ENCODE assay signal across 12 cellular contexts in the genomic region with DNA sequence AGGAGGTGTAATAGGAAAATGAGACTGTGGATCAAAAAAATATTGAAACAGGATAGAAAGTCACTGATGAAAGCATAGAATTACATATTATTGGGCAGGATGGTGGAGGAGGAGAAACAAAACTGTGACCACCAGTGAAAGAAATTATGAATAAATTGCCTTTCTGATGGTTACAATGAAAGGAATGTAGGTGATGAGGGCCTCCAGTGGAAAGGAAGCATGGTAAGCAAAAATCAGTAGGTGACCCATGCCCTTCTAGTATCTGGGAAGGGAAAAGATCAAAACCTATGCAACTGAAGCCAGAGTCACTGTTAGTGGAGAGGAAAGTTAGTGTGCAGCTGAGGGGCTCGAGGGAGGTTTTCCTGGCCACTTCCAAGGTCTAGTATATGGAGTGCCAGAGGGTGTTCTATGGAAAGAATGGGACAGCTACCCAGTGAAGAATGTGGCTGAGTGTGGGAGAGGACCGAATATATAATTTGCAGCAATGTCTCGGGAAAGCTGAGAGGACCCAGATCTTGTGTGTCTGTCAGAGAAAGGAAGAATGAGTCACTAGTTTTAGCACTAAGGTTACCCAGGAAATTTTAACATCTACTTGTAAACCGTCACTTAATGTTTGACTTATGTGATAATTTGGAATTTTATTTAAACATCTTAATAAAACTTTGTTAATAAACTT.
DNase-seq lines count a peak whose midpoint lies in the region; ATAC-seq and TF ChIP-seq lines count a peak whose summit lies in the region.
"Had no signal": no experiment of that assay in that cellular context is flagged by ENCODE, and none has a peak within 500 bp of the region (broad histone marks: within the 10 kb centered on the region; RNA-seq: fewer than 3 reads in every experiment).

No MANE protein-coding gene starts in this region.

- no peaks in the 10 kb centered on the region for H3K9me3 Mint-ChIP-seq in activated CD4-positive, alpha-beta T cell treated with anti-CD3 and anti-CD28 coated beads for 36 hours (ENCODE audit: low read depth)
- no peaks in the 10 kb centered on the region for H3K9me3 Mint-ChIP-seq in stimulated activated effector memory CD8-positive, alpha-beta T cell treated with anti-CD3 and anti-CD28 coated beads, Interleukin-12 subunit alpha, Interleukin-12 subunit beta, amount 100 ng/mL, for 72 hours

- no peak overlapping the region for H3K27ac Mint-ChIP-seq in activated CD4-positive, alpha-beta T cell treated with anti-CD3 and anti-CD28 coated beads for 36 hours
- no peak overlapping the region for H3K27ac Mint-ChIP-seq in stimulated activated effector memory CD8-positive, alpha-beta T cell treated with anti-CD3 and anti-CD28 coated beads, Interleukin-12 subunit alpha, Interleukin-12 subunit beta, amount 100 ng/mL, for 72 hours

- intact Hi-C loops in activated CD4-positive, alpha-beta T cell treated with anti-CD3 and anti-CD28 coated beads for 36 hours (cut with DNase I, micrococcal nuclease), result no loop called here

- CTCF ChIA-PET in activated CD4-positive, alpha-beta T cell treated with anti-CD3 and anti-CD28 coated beads for 36 hours (lab: Charles Lee), result interaction anchor here (0.6 to 1.0 kb wide), 2 partner anchors 181 to 1439 kb away, joined by 3 to 4 read pairs; no protein-coding TSS in a partner anchor

- no peak for DNase-seq in activated CD4-positive, alpha-beta T cell treated with anti-CD3 and anti-CD28 coated beads for 36 hours
- DNase-seq in activated CD4-positive, alpha-beta T cell treated with anti-CD3 and anti-CD28 coated beads, Interleukin-2, amount 50 U/mL, for 48 hours, result no peak
- DNase-seq in RPMI7951 (ENCODE audit: low read depth) (peak; percentile 28), epithelial cell of esophagus (ENCODE audit: low read depth) (peak; percentile 80), DMS 273 (lab: John Stamatoyannopoulos, UW; ENCODE audit: unreplicated experiment) (no peak)
- no peak for DNase-seq in stimulated activated effector memory CD8-positive, alpha-beta T cell treated with anti-CD3 and anti-CD28 coated beads, Interleukin-12 subunit alpha, Interleukin-12 subunit beta, amount 100 ng/mL, for 72 hours (ENCODE audit: low spot score in 2 of 2)
- DNase-seq: erythroblast, NCI-H2171 treated with DMSO at 0.1 percent for 48 hours, retina, testis had no signal

- no peak for TF ChIP-seq CTCF in epithelial cell of esophagus (IDR thresholded peaks at IDR 0.05; ENCODE audit: insufficient read depth, low read depth, low read length, missing control alignments)

- H3K4me1 Mint-ChIP-seq in activated CD4-positive, alpha-beta T cell treated with anti-CD3 and anti-CD28 coated beads for 36 hours, result peaks cover 21% of the 10 kb centered on the region
- H3K4me1 Mint-ChIP-seq in stimulated activated effector memory CD8-positive, alpha-beta T cell treated with anti-CD3 and anti-CD28 coated beads, Interleukin-12 subunit alpha, Interleukin-12 subunit beta, amount 100 ng/mL, for 72 hours, result peaks cover 9% of the 10 kb centered on the region

- POLR2A ChIA-PET in activated CD4-positive, alpha-beta T cell treated with anti-CD3 and anti-CD28 coated beads for 36 hours (lab: Charles Lee), result no interaction called here

- ATAC-seq in activated CD4-positive, alpha-beta T cell treated with anti-CD3 and anti-CD28 coated beads for 36 hours, result peak; percentile 81
- peak; percentile 69 for ATAC-seq in stimulated activated effector memory CD8-positive, alpha-beta T cell treated with anti-CD3 and anti-CD28 coated beads, Interleukin-12 subunit alpha, Interleukin-12 subunit beta, amount 100 ng/mL, for 72 hours
- no peak for ATAC-seq in GM19455 (IDR thresholded peaks at IDR 0.05; ENCODE audit: unreplicated experiment)
- no peak for ATAC-seq in HG03571 (IDR thresholded peaks at IDR 0.05; ENCODE audit: unreplicated experiment)

- no peak overlapping the region for H3K4me3 ChIP-seq in epithelial cell of esophagus (ENCODE audit: low read length)
- H3K4me3 ChIP-seq: testis had no signal

- no peaks in the 10 kb centered on the region for H3K27me3 Mint-ChIP-seq in activated CD4-positive, alpha-beta T cell treated with anti-CD3 and anti-CD28 coated beads for 36 hours

- no peak overlapping the region for H3K4me3 Mint-ChIP-seq in activated CD4-positive, alpha-beta T cell treated with anti-CD3 and anti-CD28 coated beads for 36 hours
- peak overlapping the region; percentile 1 for H3K4me3 Mint-ChIP-seq in stimulated activated effector memory CD8-positive, alpha-beta T cell treated with anti-CD3 and anti-CD28 coated beads, Interleukin-12 subunit alpha, Interleukin-12 subunit beta, amount 100 ng/mL, for 72 hours

- no peaks in the 10 kb centered on the region for H3K36me3 Mint-ChIP-seq in activated CD4-positive, alpha-beta T cell treated with anti-CD3 and anti-CD28 coated beads for 36 hours (ENCODE audit: low read depth)
- no peaks in the 10 kb centered on the region for H3K36me3 Mint-ChIP-seq in stimulated activated effector memory CD8-positive, alpha-beta T cell treated with anti-CD3 and anti-CD28 coated beads, Interleukin-12 subunit alpha, Interleukin-12 subunit beta, amount 100 ng/mL, for 72 hours

Comparison
In these comparisons a context has a peak if more than half of its experiments do, and no peak if none do; other contexts are left out.
1. ATAC-seq: peak in activated CD4-positive, alpha-beta T cell treated with anti-CD3 and anti-CD28 coated beads for 36 hours (single experiment) and stimulated activated effector memory CD8-positive, alpha-beta T cell treated with anti-CD3 and anti-CD28 coated beads, Interleukin-12 subunit alpha, Interleukin-12 subunit beta, amount 100 ng/mL, for 72 hours (single experiment); none in GM19455 (single experiment) and HG03571 (single experiment).
2. DNase-seq: peak in RPMI7951 (single experiment) and epithelial cell of esophagus (single experiment); none in activated CD4-positive, alpha-beta T cell treated with anti-CD3 and anti-CD28 coated beads for 36 hours (single experiment), activated CD4-positive, alpha-beta T cell treated with anti-CD3 and anti-CD28 coated beads, Interleukin-2, amount 50 U/mL, for 48 hours (0 of 2), stimulated activated effector memory CD8-positive, alpha-beta T cell treated with anti-CD3 and anti-CD28 coated beads, Interleukin-12 subunit alpha, Interleukin-12 subunit beta, amount 100 ng/mL, for 72 hours (0 of 2) and DMS 273 (single experiment).